ENCODE assay signal across 21 cellular contexts in the genomic region with DNA sequence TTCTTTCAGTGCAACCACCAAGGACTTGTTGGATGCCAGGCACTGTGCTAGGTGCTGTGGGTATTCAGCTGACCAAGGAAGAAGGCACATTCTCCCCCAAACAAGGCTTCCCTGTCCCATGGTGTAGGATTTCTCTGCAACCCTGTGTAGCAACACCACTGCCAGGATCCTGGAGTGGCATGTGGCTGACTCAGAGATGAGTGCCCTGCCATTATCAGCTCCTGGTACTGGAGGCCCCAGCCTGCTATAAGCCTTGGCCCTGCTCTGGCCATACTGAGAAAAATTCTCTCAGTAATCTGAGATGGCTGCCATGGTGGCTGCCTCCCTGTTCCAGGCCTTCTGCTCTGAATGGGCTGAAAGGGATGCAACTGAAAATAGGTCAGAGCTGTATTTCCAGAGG. TPM values are rescaled to one million over a fixed set of nuclear protein-coding genes. Genes with fewer than 3 reads are reported as not detected.
DNase-seq lines count a peak whose midpoint lies in the region; ATAC-seq and TF ChIP-seq lines count a peak whose summit lies in the region.
"Had no signal": no experiment of that assay in that cellular context is flagged by ENCODE, and none has a peak within 500 bp of the region (broad histone marks: within the 10 kb centered on the region; RNA-seq: fewer than 3 reads in every experiment).

No MANE protein-coding gene starts in this region.

- H3K4me3 ChIP-seq in right cardiac atrium (ENCODE audit: low read length) (no peak overlapping the region), upper lobe of right lung (no peak overlapping the region)
- H3K4me3 ChIP-seq: coronary artery, neural progenitor cell, SJCRH30, skin epidermis had no signal

- H3K27ac ChIP-seq in right cardiac atrium (ENCODE audit: low read length) (peak overlapping the region; percentile 49), upper lobe of right lung (no peak overlapping the region)
- H3K27ac ChIP-seq: coronary artery, neural progenitor cell, SJCRH30, skin epidermis had no signal

- intact Hi-C loops in right cardiac atrium (cut with DNase I), result no loop called here
- intact Hi-C loops in cardiac septum (cut with DNase I), result no loop called here
- intact Hi-C loops in upper lobe of right lung (cut with DNase I), result no loop called here

- H3K27me3 ChIP-seq in right cardiac atrium (ENCODE audit: control insufficient read depth, insufficient read depth), result no peaks in the 10 kb centered on the region
- H3K27me3 ChIP-seq in upper lobe of right lung, result no peaks in the 10 kb centered on the region
- H3K27me3 ChIP-seq: neural progenitor cell, SJCRH30 had no signal

- no peak for DNase-seq in right cardiac atrium
- no peak for DNase-seq in cardiac septum (ENCODE audit: low spot score)
- peak; percentile 56 for DNase-seq in astrocyte of the hippocampus (ENCODE audit: low read depth, low spot score)
- peak; percentile 8 for DNase-seq in glomerular visceral epithelial cell (ENCODE audit: extremely low spot score)
- peak; percentile 13 for DNase-seq in upper lobe of right lung
- DNase-seq in NCI-H1092 (lab: John Stamatoyannopoulos, UW), result no peak
- no peak for DNase-seq in activated CD4-positive, alpha-beta T cell treated with anti-CD3 and anti-CD28 coated beads, Interleukin-2, amount 50 U/mL, for 48 hours
- DNase-seq in stimulated activated CD4-positive, alpha-beta T cell treated with anti-CD3 and anti-CD28 coated beads, Interleukin-15, amount 100 ng/mL, for 24 hours, result no peak
- DNase-seq: activated CD4-positive, alpha-beta T cell treated with anti-CD3 and anti-CD28 coated beads for 1 hour; aorta; head of caudate nucleus; islet precursor cell; NCI-H1930; NCI-H524 treated with DMSO at 0.1 percent for 48 hours; SJCRH30; stimulated activated CD4-positive, alpha-beta T cell treated with anti-CD3 and anti-CD28 coated beads, Interleukin-4, amount 100 ng/mL, for 24 hours; T-helper 9 cell had no signal

- H3K4me1 ChIP-seq in right cardiac atrium (ENCODE audit: control insufficient read depth, insufficient read depth, low read length), result no peaks in the 10 kb centered on the region
- peaks cover 11% of the 10 kb centered on the region for H3K4me1 ChIP-seq in upper lobe of right lung

- no peak for TF ChIP-seq CTCF in upper lobe of right lung (IDR thresholded peaks at IDR 0.05)

- ATAC-seq in right cardiac atrium (no peak), upper lobe of right lung (no peak)

- H3K9me3 ChIP-seq in right cardiac atrium (ENCODE audit: control insufficient read depth, low read length) (no peaks in the 10 kb centered on the region), upper lobe of right lung (no peaks in the 10 kb centered on the region)
- H3K9me3 ChIP-seq: SJCRH30 had no signal

- H3K36me3 ChIP-seq in upper lobe of right lung, result peaks cover 30% of the 10 kb centered on the region
- H3K36me3 ChIP-seq: neural progenitor cell had no signal

RNA-seq across cellular contexts. Expression of a gene that starts 4.3 kb away (rescaled TPM):
- total RNA-seq in right cardiac atrium (10 to 100 TPM; 13.3 to 15.3 (median 14.1) TPM), cardiac septum (24.7 TPM), upper lobe of right lung (16.8 TPM)
- polyA plus RNA-seq in right cardiac atrium, result 12.9 TPM

RNA-seq across cellular contexts. Expression of a gene that starts 14.7 kb away (rescaled TPM):
- total RNA-seq in right cardiac atrium, result 10 to 100 TPM; 73.7 to 91.3 (median 82.5) TPM
- polyA plus RNA-seq in right cardiac atrium, result 134 TPM
- 85.8 TPM for total RNA-seq in cardiac septum
- 15.5 TPM for total RNA-seq in upper lobe of right lung

RNA-seq across cellular contexts. Expression of a gene that starts 15.8 kb away (rescaled TPM):
- total RNA-seq in right cardiac atrium (100 to 1,000 TPM; 190 to 226 (median 213) TPM), cardiac septum (186 TPM), upper lobe of right lung (152 TPM)
- polyA plus RNA-seq in right cardiac atrium, result 210 TPM

RNA-seq across cellular contexts. Expression of a gene that starts 15.9 kb away (rescaled TPM):
- total RNA-seq in right cardiac atrium, result not detected
- polyA plus RNA-seq in right cardiac atrium, result not detected
- not detected for total RNA-seq in cardiac septum
- not detected for total RNA-seq in upper lobe of right lung
- total RNA-seq: aorta, endothelial cell of umbilical vein, SJCRH30 had no signal
- polyA plus RNA-seq: aorta, endothelial cell of umbilical vein had no signal

Comparison
In these comparisons a context has a peak if more than half of its experiments do, and no peak if none do; other contexts are left out.
1. DNase-seq: peak in astrocyte of the hippocampus (single experiment), glomerular visceral epithelial cell (single experiment) and upper lobe of right lung (single experiment); none in right cardiac atrium (0 of 3), cardiac septum (single experiment), NCI-H1092 (single experiment), activated CD4-positive, alpha-beta T cell treated with anti-CD3 and anti-CD28 coated beads, Interleukin-2, amount 50 U/mL, for 48 hours (0 of 2) and stimulated activated CD4-positive, alpha-beta T cell treated with anti-CD3 and anti-CD28 coated beads, Interleukin-15, amount 100 ng/mL, for 24 hours (single experiment).